ENCODE assay signal across 11 cellular contexts in genomic region chr15:96337354-96337990, GRCh38. TPM values are rescaled to one million over a fixed set of nuclear protein-coding genes. Genes with fewer than 3 reads are reported as not detected.
A peak's percentile ranks its signal among the peaks of the same experiment; 100 is the strongest.
DNase-seq lines count a peak whose midpoint lies in the region; ATAC-seq and TF ChIP-seq lines count a peak whose summit lies in the region.
"Had no signal": no experiment of that assay in that cellular context is flagged by ENCODE, and none has a peak within 500 bp of the region (broad histone marks: within the 10 kb centered on the region; RNA-seq: fewer than 3 reads in every experiment).

No MANE protein-coding gene starts in this region.

- H2AFZ ChIP-seq in SK-N-SH (ENCODE audit: low read depth): 0 out of 2 replicates have a peak overlapping the region, but pooled peaks have one; percentile 36

- H2BK15ac ChIP-seq in mesendoderm (replicated peaks; ENCODE audit: low read depth): no peak overlapping the region

- H3K27ac ChIP-seq in SK-N-SH (ENCODE audit: low read depth in 2 of 2, low read length in 1 of 2) (no peak overlapping the region), coronary artery (peak overlapping the region; percentile 94 to 99), mesendoderm (ENCODE audit: low read depth, low read length) (no peak overlapping the region)

- H3K4me1 ChIP-seq in SK-N-SH (ENCODE audit: control insufficient read depth in 1 of 2, insufficient read depth in 2 of 2, low read depth in 1 of 2, low read length in 1 of 2) (peaks cover 0 to 7% of the 10 kb centered on the region in 2 experiments; a peak in 2 of 4 replicates), mesendoderm (ENCODE audit: control insufficient read depth, low read depth, low read length) (no peaks in the 10 kb centered on the region)

- POLR2A ChIA-PET in SK-N-SH (lab: Yijun Ruan, JAX): no interaction called here
- POLR2A ChIA-PET in activated CD4-positive, alpha-beta memory T cell treated with anti-CD3 and anti-CD28 coated beads for 36 hours (lab: Charles Lee): no interaction called here

- H3K36me3 ChIP-seq in SK-N-SH (replicated peaks in 1 of 2; ENCODE audit: control insufficient read depth in 1 of 2, insufficient read depth in 2 of 2, low read length in 1 of 2) (no peaks in the 10 kb centered on the region), mesendoderm (ENCODE audit: control insufficient read depth, insufficient read depth, low read length) (no peaks in the 10 kb centered on the region)

- no peak overlapping the region for H2AK5ac ChIP-seq in mesendoderm (ENCODE audit: low read length)

- 37% methylated on average over 14 of the region's 14 CpGs for WGBS in SK-N-SH (ENCODE audit: low lambda C conversion rate)
- WGBS in mesendoderm (ENCODE audit: extremely low coverage, insufficient coverage, low lambda C conversion rate): no CpG with 5 or more reads among the region's 14 CpGs

- H3K9me3 Mint-ChIP-seq in type B pancreatic cell: no peaks in the 10 kb centered on the region
- H3K9me3 Mint-ChIP-seq in activated CD4-positive, alpha-beta memory T cell treated with anti-CD3 and anti-CD28 coated beads for 36 hours: no peaks in the 10 kb centered on the region

- no peak for DNase-seq in SK-N-SH
- no peak for DNase-seq in coronary artery (ENCODE audit: low spot score)
- no peak for DNase-seq in mesendoderm
- DNase-seq in type B pancreatic cell (ENCODE audit: extremely low spot score, unreplicated experiment): no peak
- no peak for DNase-seq in MV-4-11 (lab: John Stamatoyannopoulos, UW)
- no peak for DNase-seq in DMS53 (lab: John Stamatoyannopoulos, UW)
- DNase-seq in activated CD4-positive, alpha-beta memory T cell treated with anti-CD3 and anti-CD28 coated beads for 36 hours: no peak
- DNase-seq: activated naive CD8-positive, alpha-beta T cell treated with anti-CD3 and anti-CD28 coated beads, Interleukin-2, amount 10 ng/mL, durations not matched to agents 7 days and 5 days; NCI-H2029 had no signal

- TF ChIP-seq RAD21 in SK-N-SH (IDR thresholded peaks at IDR 0.05; ENCODE audit: low read length): no peak

- H4K5ac ChIP-seq in mesendoderm (ENCODE audit: low read length): no peak overlapping the region

- CTCF ChIA-PET in SK-N-SH (lab: Yijun Ruan, JAX): interaction anchor here (0.7 to 1.6 kb wide), 2 partner anchors 8 to 10 kb away, joined by 3 to 8 read pairs; no protein-coding TSS in a partner anchor
- CTCF ChIA-PET in activated CD4-positive, alpha-beta memory T cell treated with anti-CD3 and anti-CD28 coated beads for 36 hours (lab: Charles Lee): no interaction called here

- H3K79me1 ChIP-seq in mesendoderm (ENCODE audit: low read length): no peaks in the 10 kb centered on the region

- no peak overlapping the region for H3K23ac ChIP-seq in mesendoderm (ENCODE audit: low read length)

- intact Hi-C loops in activated CD4-positive, alpha-beta memory T cell treated with anti-CD3 and anti-CD28 coated beads for 36 hours (cut with micrococcal nuclease): no loop called here

- no peak for TF ChIP-seq EP300 in SK-N-SH (IDR thresholded peaks at IDR 0.05; ENCODE audit: borderline replicate concordance in 1 of 2, low read depth in 1 of 2, low read length in 1 of 2)

- ATAC-seq in SK-N-SH treated with all-trans-retinoic acid at 6 μM for 48 hours: no peak

- no peak overlapping the region for H3K4ac ChIP-seq in mesendoderm (ENCODE audit: low read depth, low read length)

- no peak overlapping the region for H4K8ac ChIP-seq in mesendoderm (ENCODE audit: low read depth, low read length)

- TF ChIP-seq CTCF in SK-N-SH (IDR thresholded peaks at IDR 0.05): no peak
- TF ChIP-seq CTCF in coronary artery (IDR thresholded peaks at IDR 0.05): no peak
- TF ChIP-seq CTCF in type B pancreatic cell (conservative IDR thresholded peaks at IDR 0.05): no peak

- no peak overlapping the region for H2BK5ac ChIP-seq in mesendoderm (ENCODE audit: low read length)

- no peaks in the 10 kb centered on the region for H3K9me3 ChIP-seq in SK-N-SH

- H3K36me3 Mint-ChIP-seq in type B pancreatic cell: peaks cover 78% of the 10 kb centered on the region
- peaks cover 8% of the 10 kb centered on the region for H3K36me3 Mint-ChIP-seq in activated CD4-positive, alpha-beta memory T cell treated with anti-CD3 and anti-CD28 coated beads for 36 hours

- peak overlapping the region; percentile 93 for H3K27ac Mint-ChIP-seq in type B pancreatic cell
- no peak overlapping the region for H3K27ac Mint-ChIP-seq in activated CD4-positive, alpha-beta memory T cell treated with anti-CD3 and anti-CD28 coated beads for 36 hours
- H3K27ac Mint-ChIP-seq: activated naive CD8-positive, alpha-beta T cell treated with anti-CD3 and anti-CD28 coated beads, Interleukin-2, amount 10 ng/mL, durations not matched to agents 7 days and 5 days; memory B cell had no signal

- peak overlapping the region; percentile 17 for H3K56ac ChIP-seq in mesendoderm (ENCODE audit: low read length)

- H3K9me2 ChIP-seq in SK-N-SH: no peaks in the 10 kb centered on the region

- H3K4me3 ChIP-seq in SK-N-SH (ENCODE audit: low read depth in 2 of 2, low read length in 1 of 2) (peak overlapping the region in 1 of 2 experiments; percentile 9; a peak in 1 of 4 replicates), coronary artery (peak overlapping the region; percentile 94), mesendoderm (ENCODE audit: low read length) (no peak overlapping the region)

- H3K4me1 Mint-ChIP-seq in type B pancreatic cell (ENCODE audit: unreplicated experiment): peaks cover 49% of the 10 kb centered on the region
- H3K4me1 Mint-ChIP-seq in activated CD4-positive, alpha-beta memory T cell treated with anti-CD3 and anti-CD28 coated beads for 36 hours (ENCODE audit: low read depth): peaks cover 7% of the 10 kb centered on the region

- H3K27me3 Mint-ChIP-seq in type B pancreatic cell: peaks cover 22% of the 10 kb centered on the region
- H3K27me3 Mint-ChIP-seq in activated CD4-positive, alpha-beta memory T cell treated with anti-CD3 and anti-CD28 coated beads for 36 hours: peaks cover 75% of the 10 kb centered on the region

- no peak overlapping the region for H3K18ac ChIP-seq in mesendoderm (ENCODE audit: low read length)

- no peak overlapping the region for H3K9ac ChIP-seq in SK-N-SH
- no peak overlapping the region for H3K9ac ChIP-seq in mesendoderm (ENCODE audit: low read length)

- H3F3A ChIP-seq in SK-N-SH (replicated peaks; ENCODE audit: insufficient read depth): peaks cover 4% of the 10 kb centered on the region

- H3K4me2 ChIP-seq in SK-N-SH (peak overlapping the region; percentile 80), mesendoderm (ENCODE audit: low read length) (no peak overlapping the region)

- peak overlapping the region; percentile 95 for H3K4me3 Mint-ChIP-seq in type B pancreatic cell
- H3K4me3 Mint-ChIP-seq in activated CD4-positive, alpha-beta memory T cell treated with anti-CD3 and anti-CD28 coated beads for 36 hours: no peak overlapping the region
- H3K4me3 Mint-ChIP-seq: activated naive CD8-positive, alpha-beta T cell treated with anti-CD3 and anti-CD28 coated beads, Interleukin-2, amount 10 ng/mL, durations not matched to agents 7 days and 5 days; memory B cell had no signal

- H4K20me1 ChIP-seq in SK-N-SH (ENCODE audit: insufficient read depth): no peaks in the 10 kb centered on the region

- H3K27me3 ChIP-seq in SK-N-SH (ENCODE audit: insufficient read depth) (no peaks in the 10 kb centered on the region), mesendoderm (ENCODE audit: insufficient read depth, low read length, poor library complexity) (peaks cover 55% of the 10 kb centered on the region)

- H2BK120ac ChIP-seq in mesendoderm (ENCODE audit: low read depth, low read length): no peak overlapping the region

- H3K79me2 ChIP-seq in SK-N-SH (ENCODE audit: insufficient read depth) (peaks cover 23% of the 10 kb centered on the region), mesendoderm (ENCODE audit: control insufficient read depth, insufficient read depth, low read length) (no peaks in the 10 kb centered on the region)

TF ChIP-seq in SK-N-SH, 30 proteins besides CTCF, POLR2A, EP300 and RAD21:
- TF ChIP-seq IRF3 (IDR thresholded peaks at IDR 0.05; ENCODE audit: low read depth, low read length) (no peak), RXRA (IDR thresholded peaks at IDR 0.05; ENCODE audit: borderline replicate concordance, low read depth) (no peak)

TF ChIP-seq in SK-N-SH treated with all-trans-retinoic acid at 6 μM for 48 hours, 23 proteins besides CTCF, POLR2A, EP300 and RAD21:
- TF ChIP-seq ZNF8 (CRISPR knock-in tag; IDR thresholded peaks at IDR 0.05): no peak

RNA-seq across cellular contexts. Expression of gene NR2F2, which starts 7.0 kb away (rescaled TPM):
- 2.8 and 3.9 TPM in 2 replicates for polyA plus RNA-seq in SK-N-SH (2012; rRNA removed)
- polyA plus RNA-seq in SK-N-SH (2012; cell fraction: cytosol; rRNA removed): 2.8 and 3.7 TPM in 2 replicates
- polyA plus RNA-seq in SK-N-SH (2012; cell fraction: nucleus; rRNA removed): 3.8 and 5.0 TPM in 2 replicates
- 0.03 TPM for polyA plus RNA-seq in mesendoderm (2013, experiment 1 of 2)
- polyA plus RNA-seq in mesendoderm (2013, experiment 2 of 2): 0.04 TPM
- 135 and 270 TPM in 2 replicates for total RNA-seq in type B pancreatic cell (ENCODE audit: low replicate concordance)
- not detected for total RNA-seq in activated CD4-positive, alpha-beta memory T cell treated with anti-CD3 and anti-CD28 coated beads for 36 hours
- total RNA-seq: activated naive CD8-positive, alpha-beta T cell treated with anti-CD3 and anti-CD28 coated beads, Interleukin-2, amount 10 ng/mL, durations not matched to agents 7 days and 5 days had no signal

Comparison
In these comparisons a context has a peak if more than half of its experiments do, and no peak if none do; other contexts are left out.
1. H3K27ac ChIP-seq: peak in coronary artery (2 of 2); none in SK-N-SH (0 of 2) and mesendoderm (single experiment).
2. RNA of gene NR2F2, which starts 7.0 kb away (total RNA-seq): 135 to 270 TPM in type B pancreatic cell; not detected in activated CD4-positive, alpha-beta memory T cell treated with anti-CD3 and anti-CD28 coated beads for 36 hours; every median in the first group is over 100 times any median in the second.